Comparison of ENCODE assay signal across 10 cellular contexts in genomic region chr2:73736378-73736777, GRCh38. TPM values are rescaled to one million over a fixed set of nuclear protein-coding genes. Genes with fewer than 3 reads are reported as not detected.
DNase-seq lines count a peak whose midpoint lies in the region; ATAC-seq and TF ChIP-seq lines count a peak whose summit lies in the region.
"Had no signal": no experiment of that assay in that cellular context is flagged by ENCODE, and none has a peak within 500 bp of the region (broad histone marks: within the 10 kb centered on the region; RNA-seq: fewer than 3 reads in every experiment).

No MANE protein-coding gene starts in this region.

- POLR2A ChIA-PET in activated naive CD8-positive, alpha-beta T cell treated with anti-CD3 and anti-CD28 coated beads, Interleukin-2, amount 10 ng/mL, durations not matched to agents 7 days and 5 days (lab: Charles Lee): interaction anchor here (0.6 to 2.3 kb wide), 9 partner anchors 30 to 722 kb away, joined by 3 to 11 read pairs (median 5); partner anchors contain the start of genes ALMS1, BOLA3, CCT7 and MOB1A

- no peak for DNase-seq in activated naive CD4-positive, alpha-beta T cell treated with anti-CD3 and anti-CD28 coated beads for 36 hours
- no peak for DNase-seq in activated naive CD4-positive, alpha-beta T cell treated with anti-CD3 and anti-CD28 coated beads, Interleukin-2, amount 50 U/mL, for 16 hours
- DNase-seq in activated naive CD8-positive, alpha-beta T cell treated with anti-CD3 and anti-CD28 coated beads, Interleukin-2, amount 10 ng/mL, durations not matched to agents 7 days and 5 days: no peak
- DNase-seq in right lobe of liver (no peak), transverse colon (no peak), SHP77 (lab: John Stamatoyannopoulos, UW) (no peak), cerebellum (ENCODE audit: low spot score) (no peak), NCI-H2107 treated with DMSO at 0.1 percent for 48 hours (lab: John Stamatoyannopoulos, UW; ENCODE audit: unreplicated experiment) (no peak)
- DNase-seq: NCI-H226 had no signal

- H3K36me3 ChIP-seq in right lobe of liver (peaks cover 0 to 22% (median 5%) of the 10 kb centered on the region in 4 donors), transverse colon (peaks cover 0 to 8% (median 2%) of the 10 kb centered on the region in 4 donors)

- peak overlapping the region; percentile 76 for H3K27ac Mint-ChIP-seq in activated naive CD4-positive, alpha-beta T cell treated with anti-CD3 and anti-CD28 coated beads for 36 hours
- peak overlapping the region; percentile 86 for H3K27ac Mint-ChIP-seq in activated naive CD8-positive, alpha-beta T cell treated with anti-CD3 and anti-CD28 coated beads, Interleukin-2, amount 10 ng/mL, durations not matched to agents 7 days and 5 days

- H3K27me3 ChIP-seq in right lobe of liver: no peaks in the 10 kb centered on the region
- H3K27me3 ChIP-seq in transverse colon: no peaks in the 10 kb centered on the region

- peaks cover 27% of the 10 kb centered on the region for H3K36me3 Mint-ChIP-seq in activated naive CD4-positive, alpha-beta T cell treated with anti-CD3 and anti-CD28 coated beads for 36 hours (ENCODE audit: low read depth)
- H3K36me3 Mint-ChIP-seq in activated naive CD8-positive, alpha-beta T cell treated with anti-CD3 and anti-CD28 coated beads, Interleukin-2, amount 10 ng/mL, durations not matched to agents 7 days and 5 days: peaks cover 16% of the 10 kb centered on the region

- WGBS in right lobe of liver (ENCODE audit: insufficient coverage, low coverage, low lambda C conversion rate, missing lambda C conversion rate): 10% methylated on average over 8 of the region's 8 CpGs
- WGBS in transverse colon (ENCODE audit: low coverage in 1 of 2), 2 donors: 11 to 13% methylated on average over 8 of the region's 8 CpGs

- no peaks in the 10 kb centered on the region for H3K27me3 Mint-ChIP-seq in activated naive CD4-positive, alpha-beta T cell treated with anti-CD3 and anti-CD28 coated beads for 36 hours (ENCODE audit: low read depth)
- no peaks in the 10 kb centered on the region for H3K27me3 Mint-ChIP-seq in activated naive CD8-positive, alpha-beta T cell treated with anti-CD3 and anti-CD28 coated beads, Interleukin-2, amount 10 ng/mL, durations not matched to agents 7 days and 5 days

- H3K4me1 Mint-ChIP-seq in activated naive CD4-positive, alpha-beta T cell treated with anti-CD3 and anti-CD28 coated beads for 36 hours (ENCODE audit: low read depth): peaks cover 15% of the 10 kb centered on the region
- H3K4me1 Mint-ChIP-seq in activated naive CD8-positive, alpha-beta T cell treated with anti-CD3 and anti-CD28 coated beads, Interleukin-2, amount 10 ng/mL, durations not matched to agents 7 days and 5 days: peaks cover 12% of the 10 kb centered on the region

- CTCF ChIA-PET in activated naive CD4-positive, alpha-beta T cell treated with anti-CD3 and anti-CD28 coated beads for 36 hours (lab: Charles Lee): no interaction called here

- H3K9me3 ChIP-seq in right lobe of liver: no peaks in the 10 kb centered on the region
- H3K9me3 ChIP-seq in transverse colon: no peaks in the 10 kb centered on the region

- H3K4me3 ChIP-seq in right lobe of liver (peak overlapping the region; percentile 78 to 83 (median 79)), transverse colon (peak overlapping the region in 3 of 4 donors; percentile 59 to 82 (median 64))

- no peak for TF ChIP-seq CTCF in right lobe of liver (IDR thresholded peaks at IDR 0.05)
- TF ChIP-seq CTCF in transverse colon (IDR thresholded peaks at IDR 0.05): no peak

- intact Hi-C loops in activated naive CD4-positive, alpha-beta T cell treated with anti-CD3 and anti-CD28 coated beads for 36 hours (cut with micrococcal nuclease): loop anchor here (2.0 kb wide), 2 partner anchors 410 to 444 kb away; partner anchors contain the start of genes BOLA3 and EGR4
- intact Hi-C loops in right lobe of liver (cut with DNase I): no loop called here
- intact Hi-C loops in transverse colon (cut with DNase I; ENCODE audit: low total_unique reads): no loop called here

- TF ChIP-seq EP300 in transverse colon (IDR thresholded peaks at IDR 0.05; ENCODE audit: low read depth): no peak

- H3K27ac ChIP-seq in right lobe of liver: peak overlapping the region; percentile 60 to 84 (median 65)
- H3K27ac ChIP-seq in transverse colon: peak overlapping the region; percentile 68 to 82 (median 78)

- H3K4me3 Mint-ChIP-seq in activated naive CD4-positive, alpha-beta T cell treated with anti-CD3 and anti-CD28 coated beads for 36 hours: peak overlapping the region; percentile 88
- H3K4me3 Mint-ChIP-seq in activated naive CD8-positive, alpha-beta T cell treated with anti-CD3 and anti-CD28 coated beads, Interleukin-2, amount 10 ng/mL, durations not matched to agents 7 days and 5 days: peak overlapping the region; percentile 94

- in situ Hi-C loops in transverse colon (cut with MboI; ENCODE audit: low pct_ligation_motif_present in 1 of 4, low pct_unique_long_range_greater_than_20kb in 1 of 4, low sequenced_read_pairs in 3 of 4): loop anchor here in 1 of 4 donors (25.0 kb wide), 1 partner anchor 499 kb away; the partner anchor contains the start of genes CCT7 and PRADC1

- no peak for ATAC-seq in activated naive CD8-positive, alpha-beta T cell treated with anti-CD3 and anti-CD28 coated beads, Interleukin-2, amount 10 ng/mL, durations not matched to agents 7 days and 5 days (ENCODE audit: low read depth)
- no peak for ATAC-seq in right lobe of liver

- no peaks in the 10 kb centered on the region for H3K9me3 Mint-ChIP-seq in activated naive CD4-positive, alpha-beta T cell treated with anti-CD3 and anti-CD28 coated beads for 36 hours
- peaks cover 4% of the 10 kb centered on the region for H3K9me3 Mint-ChIP-seq in activated naive CD8-positive, alpha-beta T cell treated with anti-CD3 and anti-CD28 coated beads, Interleukin-2, amount 10 ng/mL, durations not matched to agents 7 days and 5 days

- TF ChIP-seq POLR2A in right lobe of liver (IDR thresholded peaks at IDR 0.05) (no peak), transverse colon (IDR thresholded peaks at IDR 0.05) (no peak)

- H3K4me1 ChIP-seq in right lobe of liver (peaks cover 0 to 13% (median 4%) of the 10 kb centered on the region in 4 donors), transverse colon (peaks cover 8 to 16% (median 9%) of the 10 kb centered on the region in 4 donors)

RNA-seq across cellular contexts. Expression of gene TPRKB, which starts 0.8 kb away (rescaled TPM):
- total RNA-seq in activated naive CD4-positive, alpha-beta T cell treated with anti-CD3 and anti-CD28 coated beads for 36 hours: 10 to 100 TPM; 30.5 to 32.5 TPM
- 10 to 100 TPM; 36.1 to 37.5 TPM for total RNA-seq in activated naive CD8-positive, alpha-beta T cell treated with anti-CD3 and anti-CD28 coated beads, Interleukin-2, amount 10 ng/mL, durations not matched to agents 7 days and 5 days
- total RNA-seq in right lobe of liver (10 to 100 TPM in 5 of 6 experiments, 1 to 10 TPM in 1; 6.9 to 19.8 (median 11.5) TPM), transverse colon (10 to 100 TPM; 10.5 to 76.2 (median 36.5) TPM), cerebellum (25.4 TPM)

RNA-seq across cellular contexts. Expression of gene DUSP11, which starts 43.5 kb away (rescaled TPM):
- 10 to 100 TPM; 22.7 to 24.4 TPM for total RNA-seq in activated naive CD4-positive, alpha-beta T cell treated with anti-CD3 and anti-CD28 coated beads for 36 hours
- total RNA-seq in activated naive CD8-positive, alpha-beta T cell treated with anti-CD3 and anti-CD28 coated beads, Interleukin-2, amount 10 ng/mL, durations not matched to agents 7 days and 5 days: 10 to 100 TPM; 28.8 to 32.2 TPM
- total RNA-seq in right lobe of liver (10 to 100 TPM in 2 of 6 experiments, 1 to 10 TPM in 4; 5.7 to 14.2 (median 9.1) TPM), transverse colon (10 to 100 TPM in 3 of 4 donors, 1 to 10 TPM in 1; 9.2 to 35.2 (median 30.8) TPM), cerebellum (27.1 TPM)

RNA-seq across cellular contexts. Expression of gene C2orf78, which starts 47.6 kb away (rescaled TPM):
- total RNA-seq in activated naive CD4-positive, alpha-beta T cell treated with anti-CD3 and anti-CD28 coated beads for 36 hours: not detected
- total RNA-seq in activated naive CD8-positive, alpha-beta T cell treated with anti-CD3 and anti-CD28 coated beads, Interleukin-2, amount 10 ng/mL, durations not matched to agents 7 days and 5 days: not detected
- total RNA-seq in right lobe of liver: under 1 TPM in 1 of 6 experiments, not detected in 5; 0.07 TPM
- not detected for total RNA-seq in transverse colon
- total RNA-seq in cerebellum: not detected
- total RNA-seq: myocyte had no signal
